Comparison of ENCODE assay signal across 8 cellular contexts in genomic region chr18:48475635-48476549, GRCh38.
DNase-seq lines count a peak whose midpoint lies in the region; ATAC-seq, FAIRE-seq and TF ChIP-seq lines count a peak whose summit lies in the region.

No MANE protein-coding gene starts in this region.

- TF ChIP-seq EP300 in stomach (IDR thresholded peaks at IDR 0.05), result no peak

- FAIRE-seq in GM19239 (lab: Jason Lieb, UNC), result peak; percentile 71

- intact Hi-C loops in CD4-positive, alpha-beta T cell (cut with DNase I, micrococcal nuclease), result no loop called here
- intact Hi-C loops in stomach (cut with DNase I; ENCODE audit: low total_unique reads), result loop anchor here (5.0 kb wide), 1 partner anchor 186 kb away; no protein-coding TSS in a partner anchor

- peak in 1 of 10 experiments; percentile 7 for DNase-seq in CD4-positive, alpha-beta T cell
- peak; percentile 58 for DNase-seq in GM19239 (ENCODE audit: insufficient read length, low spot score)
- peak; percentile 71 for DNase-seq in NCI-H1092 (lab: John Stamatoyannopoulos, UW)
- DNase-seq in SJCRH30, result peak; percentile 46 to 72
- peak; percentile 87 for DNase-seq in cerebellar cortex (ENCODE audit: low spot score)
- DNase-seq in kidney epithelial cell (ENCODE audit: low read depth), result no peak
- DNase-seq in stomach, result peak; percentile 53

- no peaks in the 10 kb centered on the region for H3K9me3 ChIP-seq in CD4-positive, alpha-beta T cell (ENCODE audit: control insufficient read depth, low read length)
- H3K9me3 ChIP-seq in SJCRH30 (replicated peaks), result no peaks in the 10 kb centered on the region
- peaks cover 0 to 12% (median 4%) of the 10 kb centered on the region in 4 donors for H3K9me3 ChIP-seq in stomach

- WGBS in stomach, 5 donors, result 25 to 36% (median 27%) methylated on average over 7 to 8 of the region's 8 CpGs

- H3K27me3 ChIP-seq in CD4-positive, alpha-beta T cell (ENCODE audit: control insufficient read depth, insufficient read depth, low read length), result no peaks in the 10 kb centered on the region
- H3K27me3 ChIP-seq in SJCRH30, result no peaks in the 10 kb centered on the region
- H3K27me3 ChIP-seq in kidney epithelial cell (ENCODE audit: control insufficient read depth, insufficient read depth, low read length), result no peaks in the 10 kb centered on the region
- H3K27me3 ChIP-seq in stomach, result no peaks in the 10 kb centered on the region

- H3K27me3 Mint-ChIP-seq in CD4-positive, alpha-beta T cell, result peaks cover 50% of the 10 kb centered on the region

- no peaks in the 10 kb centered on the region for H3K4me1 Mint-ChIP-seq in CD4-positive, alpha-beta T cell (ENCODE audit: low read depth)

- H3K4me3 Mint-ChIP-seq in CD4-positive, alpha-beta T cell, result no peak overlapping the region

- TF ChIP-seq POLR2A in stomach (IDR thresholded peaks at IDR 0.05), result no peak

- H3K4me3 ChIP-seq in SJCRH30, result no peak overlapping the region
- H3K4me3 ChIP-seq in kidney epithelial cell (ENCODE audit: low read depth, low read length), result no peak overlapping the region
- H3K4me3 ChIP-seq in stomach, result no peak overlapping the region

- H3K27ac ChIP-seq in CD4-positive, alpha-beta T cell (ENCODE audit: low read depth, low read length), result no peak overlapping the region
- H3K27ac ChIP-seq in SJCRH30 (no peak overlapping the region), stomach (no peak overlapping the region)

- CTCF ChIA-PET in CD4-positive, alpha-beta T cell (lab: Charles Lee), result interaction anchor here (1.1 to 2.4 kb wide), 3 partner anchors 18 to 1881 kb away, joined by 3 to 6 read pairs (median 3); no protein-coding TSS in a partner anchor

- peak; percentile 63 for TF ChIP-seq CTCF in CD4-positive, alpha-beta T cell (IDR thresholded peaks at IDR 0.05)
- TF ChIP-seq CTCF in kidney epithelial cell (IDR thresholded peaks at IDR 0.05; ENCODE audit: insufficient read depth, low read length, poor library complexity, severe bottlenecking) (peak; percentile 75), stomach (IDR thresholded peaks at IDR 0.05) (peak in 5 of 7 experiments; percentile 73 to 81 (median 76))

- no peaks in the 10 kb centered on the region for H3K9me3 Mint-ChIP-seq in CD4-positive, alpha-beta T cell

- no peaks in the 10 kb centered on the region for H3K36me3 ChIP-seq in SJCRH30
- H3K36me3 ChIP-seq in kidney epithelial cell (ENCODE audit: control insufficient read depth, insufficient read depth, low read length), result no peaks in the 10 kb centered on the region
- no peaks in the 10 kb centered on the region for H3K36me3 ChIP-seq in stomach

- H3K4me1 ChIP-seq in SJCRH30 (no peaks in the 10 kb centered on the region), stomach (peaks cover 0 to 11% (median 4%) of the 10 kb centered on the region in 4 donors)

- ATAC-seq in CD4-positive, alpha-beta T cell (ENCODE audit: poor library complexity), result no peak
- ATAC-seq in HG03095 (IDR thresholded peaks at IDR 0.05; ENCODE audit: unreplicated experiment), result no peak

- H3K27ac Mint-ChIP-seq in CD4-positive, alpha-beta T cell, result no peak overlapping the region

- POLR2A ChIA-PET in CD4-positive, alpha-beta T cell (lab: Charles Lee), result no interaction called here

- H3K36me3 Mint-ChIP-seq in CD4-positive, alpha-beta T cell (ENCODE audit: low read depth), result no peaks in the 10 kb centered on the region
